Comparison of ENCODE assay signal across 28 cellular contexts in genomic region chr14:21729703-21730212, GRCh38. TPM values are rescaled to one million over a fixed set of nuclear protein-coding genes. Genes with fewer than 3 reads are reported as not detected.
DNase-seq lines count a peak whose midpoint lies in the region; ATAC-seq and TF ChIP-seq lines count a peak whose summit lies in the region.
"Had no signal": no experiment of that assay in that cellular context is flagged by ENCODE, and none has a peak within 500 bp of the region (broad histone marks: within the 10 kb centered on the region; RNA-seq: fewer than 3 reads in every experiment).

No MANE protein-coding gene starts in this region.

- H3K27ac ChIP-seq in A673 (ENCODE audit: low read depth, low read length, poor library complexity, severe bottlenecking) (peak overlapping the region; percentile 98), iPS-20b (ENCODE audit: low read length) (no peak overlapping the region)
- H3K27ac ChIP-seq: 22Rv1, foreskin keratinocyte, hepatocyte, SJSA1 had no signal

- peaks cover 37% of the 10 kb centered on the region for H3K27me3 Mint-ChIP-seq in T-helper 1 cell treated with Interleukin-12 subunit alpha and Interleukin-12 subunit beta and Interleukin-4 antibody, amounts not matched to agents 30 μg/mL and 1 μg/mL, for 36 hours (ENCODE audit: low read depth)
- peaks cover 9% of the 10 kb centered on the region for H3K27me3 Mint-ChIP-seq in WTC11 (ENCODE audit: low read depth)

- POLR2A ChIA-PET in A673 (lab: Charles Lee; ENCODE audit: low non-redundant PET) (no interaction called here), WTC11 (lab: Charles Lee) (interaction anchor here (0.7 kb wide), 1 partner anchor 930 kb away, joined by 3 read pairs; no protein-coding TSS in a partner anchor)

- H3K9me3 ChIP-seq in A673 (ENCODE audit: low read depth, low read length, poor library complexity, severe bottlenecking): no peaks in the 10 kb centered on the region
- no peaks in the 10 kb centered on the region for H3K9me3 ChIP-seq in iPS-20b (ENCODE audit: insufficient read depth, low read depth, low read length)
- H3K9me3 ChIP-seq: SJSA1 had no signal

- H3K36me3 Mint-ChIP-seq in T-helper 1 cell treated with Interleukin-12 subunit alpha and Interleukin-12 subunit beta and Interleukin-4 antibody, amounts not matched to agents 30 μg/mL and 1 μg/mL, for 36 hours (ENCODE audit: low read depth): no peaks in the 10 kb centered on the region
- H3K36me3 Mint-ChIP-seq in WTC11: no peaks in the 10 kb centered on the region
- H3K36me3 Mint-ChIP-seq: stimulated activated memory B cell treated with anti-CD40 and anti-IgM and Interleukin-4, amounts not matched to agents 10 μg/mL and 1 μg/mL and 100 μg/mL, for 72 hours had no signal

- no peaks in the 10 kb centered on the region for H3K9me3 Mint-ChIP-seq in T-helper 1 cell treated with Interleukin-12 subunit alpha and Interleukin-12 subunit beta and Interleukin-4 antibody, amounts not matched to agents 30 μg/mL and 1 μg/mL, for 36 hours
- peaks cover 4% of the 10 kb centered on the region for H3K9me3 Mint-ChIP-seq in WTC11
- H3K9me3 Mint-ChIP-seq: stimulated activated memory B cell treated with anti-CD40 and anti-IgM and Interleukin-4, amounts not matched to agents 10 μg/mL and 1 μg/mL and 100 μg/mL, for 72 hours had no signal

- H3K4me3 ChIP-seq in A673 (ENCODE audit: low read depth, low read length, poor library complexity, severe bottlenecking) (peak overlapping the region; percentile 2), iPS-20b (ENCODE audit: low read length) (peak overlapping the region; percentile 25; the same call in 1 of the 2 replicates)
- H3K4me3 ChIP-seq: hepatocyte, SJSA1 had no signal

- CTCF ChIA-PET in A673 (lab: Charles Lee): interaction anchor here (0.6 kb wide), 1 partner anchor 19 kb away, joined by 3 read pairs; no protein-coding TSS in a partner anchor
- CTCF ChIA-PET in WTC11 (lab: Charles Lee): interaction anchor here (1.5 kb wide), 1 partner anchor 20 kb away, joined by 10 read pairs; no protein-coding TSS in a partner anchor

- no peak overlapping the region for H3K9ac ChIP-seq in iPS-20b (ENCODE audit: low read depth, low read length)

- H3K27me3 ChIP-seq in A673 (replicated peaks; ENCODE audit: insufficient read depth, low read depth, low read length, poor library complexity): no peaks in the 10 kb centered on the region
- H3K27me3 ChIP-seq in iPS-20b (ENCODE audit: insufficient read depth, low read length): no peaks in the 10 kb centered on the region
- H3K27me3 ChIP-seq: foreskin keratinocyte, hepatocyte had no signal

- H3K36me3 ChIP-seq in A673 (ENCODE audit: insufficient read depth, low read length, poor library complexity, severe bottlenecking) (peaks cover 7% of the 10 kb centered on the region), iPS-20b (ENCODE audit: insufficient read depth, low read depth, low read length) (no peaks in the 10 kb centered on the region)
- H3K36me3 ChIP-seq: SJSA1 had no signal

- intact Hi-C loops in A673 (cut with micrococcal nuclease; ENCODE audit: unreplicated experiment): no loop called here

- H3K4me1 Mint-ChIP-seq in T-helper 1 cell treated with Interleukin-12 subunit alpha and Interleukin-12 subunit beta and Interleukin-4 antibody, amounts not matched to agents 30 μg/mL and 1 μg/mL, for 36 hours (ENCODE audit: low read depth): peaks cover 8% of the 10 kb centered on the region
- H3K4me1 Mint-ChIP-seq in WTC11: peaks cover 16% of the 10 kb centered on the region
- H3K4me1 Mint-ChIP-seq: memory B cell had no signal

- H3K4me1 ChIP-seq in A673 (ENCODE audit: insufficient read depth, low read length, poor library complexity, severe bottlenecking) (peaks cover 64% of the 10 kb centered on the region), iPS-20b (ENCODE audit: insufficient read depth, low read length) (peaks cover 8% of the 10 kb centered on the region; the same call in 1 of the 2 replicates)
- H3K4me1 ChIP-seq: foreskin keratinocyte, SJSA1 had no signal

- ATAC-seq in WTC11: no peak
- ATAC-seq: foreskin keratinocyte; stimulated activated memory B cell treated with anti-CD40 and anti-IgM and Interleukin-4, amounts not matched to agents 10 μg/mL and 1 μg/mL and 100 μg/mL, for 72 hours had no signal

- peak overlapping the region; percentile 20 for H3K4me3 Mint-ChIP-seq in T-helper 1 cell treated with Interleukin-12 subunit alpha and Interleukin-12 subunit beta and Interleukin-4 antibody, amounts not matched to agents 30 μg/mL and 1 μg/mL, for 36 hours
- H3K4me3 Mint-ChIP-seq in WTC11: peak overlapping the region; percentile 53
- H3K4me3 Mint-ChIP-seq: HFFc6; memory B cell; stimulated activated memory B cell treated with anti-CD40 and anti-IgM and Interleukin-4, amounts not matched to agents 10 μg/mL and 1 μg/mL and 100 μg/mL, for 72 hours had no signal

- no peak overlapping the region for H3K27ac Mint-ChIP-seq in T-helper 1 cell treated with Interleukin-12 subunit alpha and Interleukin-12 subunit beta and Interleukin-4 antibody, amounts not matched to agents 30 μg/mL and 1 μg/mL, for 36 hours
- H3K27ac Mint-ChIP-seq in WTC11: no peak overlapping the region
- H3K27ac Mint-ChIP-seq: HFFc6; memory B cell; stimulated activated memory B cell treated with anti-CD40 and anti-IgM and Interleukin-4, amounts not matched to agents 10 μg/mL and 1 μg/mL and 100 μg/mL, for 72 hours had no signal

- no TSS peak for BruUV-seq in A673 (replicated peaks; lab: Mats Ljungman, UMichigan)

- DNase-seq in T-helper 1 cell (no peak), A673 (ENCODE audit: low spot score) (no peak), WTC11 (ENCODE audit: low spot score) (no peak), hepatic stellate cell (ENCODE audit: low spot score) (no peak), AML-193 (lab: John Stamatoyannopoulos, UW) (no peak), SK-N-DZ (ENCODE audit: low spot score) (no peak)
- DNase-seq: activated gamma-delta T cell treated with Interleukin-2 at 50 U/mL for 16 hours; Calu3; cerebellar nuclear complex; erythroblast; foreskin keratinocyte; HFFc6; KG1; kidney glomerular epithelial cell; NCI-H146; NCI-H2171; NCI-H524; occipital lobe; small intestine; stimulated activated CD4-positive, alpha-beta T cell treated with anti-CD3 and anti-CD28 coated beads, Interleukin-2, amount 100 ng/mL, for 24 hours had no signal

- TF ChIP-seq CTCF in A673 (conservative IDR thresholded peaks at IDR 0.05; ENCODE audit: low read depth, low read length): no peak
- no peak for TF ChIP-seq CTCF in WTC11 (IDR thresholded peaks at IDR 0.05)

TF ChIP-seq in WTC11, 78 proteins besides CTCF, POLR2A, EP300 and RAD21 (continues in another document):
- TF ChIP-seq ATF6 (CRISPR knock-in tag; IDR thresholded peaks at IDR 0.05): no peak
- TF ChIP-seq HMGXB4 (CRISPR knock-in tag; IDR thresholded peaks at IDR 0.05): no peak
- TF ChIP-seq NR1H2 (CRISPR knock-in tag; IDR thresholded peaks at IDR 0.05): no peak
- TF ChIP-seq ATF1 (CRISPR knock-in tag; IDR thresholded peaks at IDR 0.05): no peak
- TF ChIP-seq NFATC4 (CRISPR knock-in tag; IDR thresholded peaks at IDR 0.05): no peak
- TF ChIP-seq ZNF396 (CRISPR knock-in tag; IDR thresholded peaks at IDR 0.05; ENCODE audit: borderline replicate concordance): no peak
- no peak for TF ChIP-seq MAX (CRISPR knock-in tag; IDR thresholded peaks at IDR 0.05)

RNA-seq across cellular contexts. Expression of gene OR4E1, which starts 56.1 kb away (rescaled TPM):
- total RNA-seq in A673 (2021): not detected in 2 replicates
- not detected in 3 replicates for total RNA-seq in WTC11 (2021)
- not detected in 2 replicates for polyA plus RNA-seq in SK-N-DZ (2014; cell fraction: cytosol; rRNA removed)
- polyA plus RNA-seq in SK-N-DZ (2014; cell fraction: nucleus; rRNA removed): not detected in 2 replicates
- total RNA-seq: Calu3, foreskin keratinocyte, HFFc6, HT-29, occipital lobe, SJSA1 had no signal
- polyA plus RNA-seq: foreskin keratinocyte, hepatocyte, small intestine had no signal
